ENCODE assay signal across 8 cellular contexts in genomic region chr17:40097931-40098845, GRCh38. TPM values are rescaled to one million over a fixed set of nuclear protein-coding genes. Genes with fewer than 3 reads are reported as not detected.
DNase-seq lines count a peak whose midpoint lies in the region; ATAC-seq and TF ChIP-seq lines count a peak whose summit lies in the region.

No MANE protein-coding gene starts in this region.

- DNase-seq in ELR (ENCODE audit: low read depth): peak; percentile 55
- DNase-seq in OCI-M1 (lab: John Stamatoyannopoulos, UW): peak; percentile 66
- peak; percentile 94 for DNase-seq in myocyte (ENCODE audit: low read depth)
- DNase-seq in NCI-H345 (lab: John Stamatoyannopoulos, UW): no peak

- no peak overlapping the region for H3K27ac ChIP-seq in ectodermal cell (ENCODE audit: insufficient read depth, low read depth, low read length, poor library complexity, severe bottlenecking)

- ATAC-seq in HG03378 (IDR thresholded peaks at IDR 0.05; ENCODE audit: unreplicated experiment): no peak
- ATAC-seq in GM19351 (IDR thresholded peaks at IDR 0.05; ENCODE audit: unreplicated experiment): no peak
- no peak for ATAC-seq in GM18505 (IDR thresholded peaks at IDR 0.05; ENCODE audit: unreplicated experiment)

- no peaks in the 10 kb centered on the region for H3K9me3 ChIP-seq in ectodermal cell (ENCODE audit: control insufficient read depth, low read length)

- no peak for TF ChIP-seq POLR2A in GM18505 (IDR thresholded peaks at IDR 0.05; ENCODE audit: borderline replicate concordance, extremely low read depth, insufficient read depth, insufficient read length)

- H3K4me1 ChIP-seq in ectodermal cell (ENCODE audit: control insufficient read depth, insufficient read depth, low read length): peaks cover 22% of the 10 kb centered on the region

- peaks cover 12% of the 10 kb centered on the region for H3K27me3 ChIP-seq in ectodermal cell (ENCODE audit: control insufficient read depth, insufficient read depth, low read length, poor library complexity, severe bottlenecking)

- 90 to 91% methylated on average over 9 of the region's 9 CpGs for WGBS in ectodermal cell, 2 experiments

- peak overlapping the region; percentile 41 for H3K4me3 ChIP-seq in ectodermal cell (ENCODE audit: insufficient read depth, low read depth, low read length)

- peaks cover 8% of the 10 kb centered on the region for H3K36me3 ChIP-seq in ectodermal cell (ENCODE audit: control insufficient read depth, insufficient read depth, low read length)

RNA-seq across cellular contexts. Expression of gene NR1D1, which starts 2.2 kb away (rescaled TPM):
- polyA plus RNA-seq in ectodermal cell (2013, experiment 1 of 4): 4.5 TPM
- 3.7 TPM for polyA plus RNA-seq in ectodermal cell (2013, experiment 2 of 4)
- 3.8 TPM for polyA plus RNA-seq in ectodermal cell (2013, experiment 3 of 4)
- 4.9 TPM for polyA plus RNA-seq in ectodermal cell (2013, experiment 4 of 4)
- 9.5 and 10.8 TPM in 2 replicates for total RNA-seq in myocyte
- 12.4 TPM for polyA plus RNA-seq in myocyte (2012)

RNA-seq across cellular contexts. Expression of gene MSL1, which starts 23.6 kb away (rescaled TPM):
- 173 TPM for polyA plus RNA-seq in ectodermal cell (2013, experiment 1 of 4)
- 164 TPM for polyA plus RNA-seq in ectodermal cell (2013, experiment 2 of 4)
- 142 TPM for polyA plus RNA-seq in ectodermal cell (2013, experiment 3 of 4)
- 162 TPM for polyA plus RNA-seq in ectodermal cell (2013, experiment 4 of 4)
- total RNA-seq in myocyte: 104 and 111 TPM in 2 replicates
- 60.2 TPM for polyA plus RNA-seq in myocyte (2012)

RNA-seq across cellular contexts. Expression of gene THRA, which starts 35.4 kb away (rescaled TPM):
- 21.2 TPM for polyA plus RNA-seq in ectodermal cell (2013, experiment 1 of 4)
- 21.8 TPM for polyA plus RNA-seq in ectodermal cell (2013, experiment 2 of 4)
- 19.3 TPM for polyA plus RNA-seq in ectodermal cell (2013, experiment 3 of 4)
- 22.5 TPM for polyA plus RNA-seq in ectodermal cell (2013, experiment 4 of 4)
- 52.5 and 61.1 TPM in 2 replicates for total RNA-seq in myocyte
- polyA plus RNA-seq in myocyte (2012): 38.9 TPM

RNA-seq across cellular contexts. Expression of gene CASC3, which starts 42.1 kb away (rescaled TPM):
- 124 TPM for polyA plus RNA-seq in ectodermal cell (2013, experiment 1 of 4)
- polyA plus RNA-seq in ectodermal cell (2013, experiment 2 of 4): 118 TPM
- polyA plus RNA-seq in ectodermal cell (2013, experiment 3 of 4): 99.8 TPM
- 111 TPM for polyA plus RNA-seq in ectodermal cell (2013, experiment 4 of 4)
- 35.0 and 49.0 TPM in 2 replicates for total RNA-seq in myocyte
- polyA plus RNA-seq in myocyte (2012): 32.6 TPM

RNA-seq across cellular contexts. Expression of gene MED24, which starts 44.0 kb away (rescaled TPM):
- polyA plus RNA-seq in ectodermal cell (2013, experiment 1 of 4): 127 TPM
- 128 TPM for polyA plus RNA-seq in ectodermal cell (2013, experiment 2 of 4)
- 95.1 TPM for polyA plus RNA-seq in ectodermal cell (2013, experiment 3 of 4)
- 116 TPM for polyA plus RNA-seq in ectodermal cell (2013, experiment 4 of 4)
- 88.7 and 90.0 TPM in 2 replicates for total RNA-seq in myocyte
- polyA plus RNA-seq in myocyte (2012): 61.5 TPM
